Comparison of ENCODE assay signal across 26 cellular contexts in the genomic region with DNA sequence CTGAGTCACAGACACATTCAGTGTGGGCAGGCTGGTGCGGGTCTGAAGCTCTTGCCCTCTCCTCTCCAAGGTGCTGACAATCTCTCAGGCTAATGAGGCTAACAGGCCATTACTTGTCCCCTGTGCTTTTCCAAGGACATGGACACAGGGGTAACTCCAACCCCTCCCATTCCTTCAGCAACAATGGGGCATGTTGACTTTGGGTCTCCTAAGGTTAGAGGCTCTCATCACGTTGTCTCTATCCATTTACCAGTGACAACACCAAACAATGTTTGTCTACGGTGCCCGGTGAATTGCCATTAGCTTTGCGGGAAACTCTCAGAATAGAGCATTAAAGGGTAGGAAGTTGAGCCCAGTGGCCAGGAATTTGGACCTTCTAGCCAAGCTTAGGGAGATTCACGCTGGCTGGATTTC.
"Had no signal": no experiment of that assay in that cellular context is flagged by ENCODE, and none has a peak within 500 bp of the region (broad histone marks: within the 10 kb centered on the region; RNA-seq: fewer than 3 reads in every experiment).

No MANE protein-coding gene starts in this region.

- H3K4me1 ChIP-seq: body of pancreas, left ventricle myocardium inferior, psoas muscle, right atrium auricular region had no signal

- H3K4me2 ChIP-seq: hepatocyte had no signal

- FAIRE-seq: endothelial cell of umbilical vein, frontal cortex had no signal

- H3K4me3 ChIP-seq: body of pancreas, cardiac muscle cell, esophagus muscularis mucosa, hepatocyte, left ventricle myocardium inferior, ovary, psoas muscle, right atrium auricular region, thyroid gland had no signal

- DNase-seq: activated CD4-positive, alpha-beta memory T cell treated with anti-CD3 and anti-CD28 coated beads for 36 hours; activated CD4-positive, alpha-beta T cell treated with anti-CD3 and anti-CD28 coated beads for 48 hours; activated gamma-delta T cell; activated naive CD4-positive, alpha-beta T cell treated with anti-CD3 and anti-CD28 coated beads, Interleukin-2, amount 50 U/mL, for 16 hours; activated naive CD8-positive, alpha-beta T cell treated with anti-CD3 and anti-CD28 coated beads, Interleukin-2, amount 50 U/mL, for 24 hours; activated T-cell treated with anti-CD3 and anti-CD28 coated beads for 4 hours; body of pancreas; effector CD4-positive, alpha-beta T cell; glutamatergic neuron; kidney glomerular epithelial cell; left ventricle myocardium inferior; midbrain; natural killer cell; ovary; psoas muscle; stimulated activated CD4-positive, alpha-beta T cell treated with anti-CD3 and anti-CD28 coated beads, Interleukin-1b, Interleukin-23, amount 100 ng/mL, for 48 hours; substantia nigra; T-helper 17 cell; thyroid gland had no signal

- H3K27me3 ChIP-seq: body of pancreas, cardiac muscle cell, esophagus muscularis mucosa, hepatocyte, neutrophil, ovary, right atrium auricular region, thyroid gland had no signal

- H3K27ac ChIP-seq: body of pancreas, cardiac muscle cell, esophagus muscularis mucosa, hepatocyte, left ventricle myocardium inferior, neutrophil, ovary, psoas muscle, right atrium auricular region, thyroid gland had no signal

- H3K36me3 ChIP-seq: cardiac muscle cell, esophagus muscularis mucosa, left ventricle myocardium inferior, neutrophil, ovary, right atrium auricular region, thyroid gland had no signal

- H3K9me3 ChIP-seq: body of pancreas, esophagus muscularis mucosa, left ventricle myocardium inferior, neutrophil, ovary, psoas muscle, right atrium auricular region, thyroid gland had no signal

- ATAC-seq: activated naive CD8-positive, alpha-beta T cell treated with anti-CD3 and anti-CD28 coated beads, Interleukin-2, amount 50 U/mL, for 24 hours; body of pancreas; psoas muscle; T-helper 17 cell had no signal
